In genomic region chr11:45543808-45544422, GRCh38 we compare ENCODE assay signal across 12 cellular contexts.
DNase-seq lines count a peak whose midpoint lies in the region; ATAC-seq, FAIRE-seq and TF ChIP-seq lines count a peak whose summit lies in the region.
"Had no signal": no experiment of that assay in that cellular context is flagged by ENCODE, and none has a peak within 500 bp of the region (broad histone marks: within the 10 kb centered on the region; RNA-seq: fewer than 3 reads in every experiment).

No MANE protein-coding gene starts in this region.

- DNase-seq in DND-41, result peak; percentile 49
- peak; percentile 19 for DNase-seq in HTR-8/SVneo (ENCODE audit: insufficient read length, low spot score)
- DNase-seq in activated CD8-positive, alpha-beta T cell treated with anti-CD3 and anti-CD28 coated beads for 36 hours, result peak; percentile 32
- peak; percentile 25 for DNase-seq in iPS DF 6.9 (ENCODE audit: low read depth, low spot score)
- DNase-seq in medulla oblongata (ENCODE audit: extremely low spot score), result no peak
- no peak for DNase-seq in immature natural killer cell
- no peak for DNase-seq in NCI-H2107 treated with DMSO at 0.1 percent for 48 hours (lab: John Stamatoyannopoulos, UW; ENCODE audit: unreplicated experiment)
- DNase-seq: cerebellar nuclear complex, NCI-H82 had no signal

- H3K79me2 ChIP-seq in DND-41 (ENCODE audit: insufficient read depth, low read length), result no peaks in the 10 kb centered on the region

- H3K4me3 ChIP-seq in DND-41 (ENCODE audit: low read depth in 1 of 2, low read length in 2 of 2) (no peak overlapping the region), iPS DF 6.9 (ENCODE audit: low read length) (no peak overlapping the region)
- H3K4me3 ChIP-seq: skin epidermis had no signal

- no peaks in the 10 kb centered on the region for H3K9me3 ChIP-seq in DND-41 (ENCODE audit: insufficient read depth, low read length, severe bottlenecking)
- H3K9me3 ChIP-seq in iPS DF 6.9 (ENCODE audit: control insufficient read depth, insufficient read depth, low read length), result no peaks in the 10 kb centered on the region
- H3K9me3 ChIP-seq: Caco-2 had no signal

- no peak for TF ChIP-seq CTCF in DND-41 (IDR thresholded peaks at IDR 0.05; ENCODE audit: borderline replicate concordance, extremely low read depth, low read length, poor library complexity, severe bottlenecking)
- TF ChIP-seq CTCF in activated CD8-positive, alpha-beta T cell treated with anti-CD3 and anti-CD28 coated beads for 36 hours (IDR thresholded peaks at IDR 0.05), result no peak

- H3K27ac ChIP-seq in DND-41 (ENCODE audit: low read length) (no peak overlapping the region), iPS DF 6.9 (ENCODE audit: low read length) (no peak overlapping the region)
- H3K27ac ChIP-seq: skin epidermis had no signal

- H3K4me3 Mint-ChIP-seq in activated CD8-positive, alpha-beta T cell treated with anti-CD3 and anti-CD28 coated beads for 36 hours, result no peak overlapping the region
- H3K4me3 Mint-ChIP-seq in immature natural killer cell, result no peak overlapping the region

- H3K36me3 Mint-ChIP-seq in activated CD8-positive, alpha-beta T cell treated with anti-CD3 and anti-CD28 coated beads for 36 hours (ENCODE audit: low read depth), result no peaks in the 10 kb centered on the region
- H3K36me3 Mint-ChIP-seq in immature natural killer cell, result no peaks in the 10 kb centered on the region

- no peak overlapping the region for H2AFZ ChIP-seq in DND-41 (ENCODE audit: low read depth, low read length)

- POLR2A ChIA-PET in activated CD8-positive, alpha-beta T cell treated with anti-CD3 and anti-CD28 coated beads for 36 hours (lab: Charles Lee), result no interaction called here

- no peaks in the 10 kb centered on the region for H4K20me1 ChIP-seq in DND-41 (ENCODE audit: insufficient read depth, low read length)

- H3K9me3 Mint-ChIP-seq in activated CD8-positive, alpha-beta T cell treated with anti-CD3 and anti-CD28 coated beads for 36 hours, result no peaks in the 10 kb centered on the region
- H3K9me3 Mint-ChIP-seq in immature natural killer cell, result no peaks in the 10 kb centered on the region

- H3K36me3 ChIP-seq in DND-41 (ENCODE audit: insufficient read depth, low read length) (no peaks in the 10 kb centered on the region), iPS DF 6.9 (ENCODE audit: control insufficient read depth, insufficient read depth, low read length) (no peaks in the 10 kb centered on the region)

- H3K4me2 ChIP-seq in DND-41 (ENCODE audit: insufficient read depth, low read length), result no peak overlapping the region

- no peaks in the 10 kb centered on the region for H3K27me3 ChIP-seq in DND-41 (ENCODE audit: insufficient read depth, low read length, poor library complexity)
- no peaks in the 10 kb centered on the region for H3K27me3 ChIP-seq in iPS DF 6.9 (ENCODE audit: control insufficient read depth, insufficient read depth, low read length)

- intact Hi-C loops in activated CD8-positive, alpha-beta T cell treated with anti-CD3 and anti-CD28 coated beads for 36 hours (cut with micrococcal nuclease), result no loop called here

- no peak for FAIRE-seq in HTR-8/SVneo (lab: Jason Lieb, UNC)

- peaks cover 2% of the 10 kb centered on the region for H3K27me3 Mint-ChIP-seq in activated CD8-positive, alpha-beta T cell treated with anti-CD3 and anti-CD28 coated beads for 36 hours
- peaks cover 7 to 13% (median 7%) of the 10 kb centered on the region in 3 donors for H3K27me3 Mint-ChIP-seq in immature natural killer cell (ENCODE audit: low read depth in 3 of 3)

- no CpG with 5 or more reads among the region's 5 CpGs for WGBS in iPS DF 6.9 (ENCODE audit: insufficient coverage, insufficient read length)

- H3K9ac ChIP-seq in DND-41 (ENCODE audit: low read depth, low read length), result no peak overlapping the region

- CTCF ChIA-PET in activated CD8-positive, alpha-beta T cell treated with anti-CD3 and anti-CD28 coated beads for 36 hours (lab: Charles Lee), result no interaction called here

- ATAC-seq in DND-41 (ENCODE audit: insufficient read depth, low read depth), result peak; percentile 57; the same call in 1 of the 3 replicates
- ATAC-seq in activated CD8-positive, alpha-beta T cell treated with anti-CD3 and anti-CD28 coated beads for 36 hours, result no peak
- no peak for ATAC-seq in GM18520 (IDR thresholded peaks at IDR 0.05; ENCODE audit: unreplicated experiment)

- H3K4me1 ChIP-seq in DND-41 (ENCODE audit: insufficient read depth, low read length) (no peaks in the 10 kb centered on the region), iPS DF 6.9 (ENCODE audit: control insufficient read depth, insufficient read depth, low read length) (no peaks in the 10 kb centered on the region)
- H3K4me1 ChIP-seq: Caco-2 had no signal

- no peak overlapping the region for H3K27ac Mint-ChIP-seq in activated CD8-positive, alpha-beta T cell treated with anti-CD3 and anti-CD28 coated beads for 36 hours
- no peak overlapping the region for H3K27ac Mint-ChIP-seq in immature natural killer cell

- H3K4me1 Mint-ChIP-seq in activated CD8-positive, alpha-beta T cell treated with anti-CD3 and anti-CD28 coated beads for 36 hours (ENCODE audit: low read depth), result no peaks in the 10 kb centered on the region
- H3K4me1 Mint-ChIP-seq in immature natural killer cell, result no peaks in the 10 kb centered on the region

Comparison
In these comparisons a context has a peak if more than half of its experiments do, and no peak if none do; other contexts are left out.
1. DNase-seq: peak in DND-41 (single experiment), HTR-8/SVneo (single experiment), activated CD8-positive, alpha-beta T cell treated with anti-CD3 and anti-CD28 coated beads for 36 hours (single experiment) and iPS DF 6.9 (single experiment); none in medulla oblongata (single experiment), immature natural killer cell (0 of 3) and NCI-H2107 treated with DMSO at 0.1 percent for 48 hours (single experiment).